ENCODE assay signal across 18 cellular contexts in genomic region chr1:60983701-60984065, GRCh38.
DNase-seq lines count a peak whose midpoint lies in the region; ATAC-seq and TF ChIP-seq lines count a peak whose summit lies in the region.
"Had no signal": no experiment of that assay in that cellular context is flagged by ENCODE, and none has a peak within 500 bp of the region (broad histone marks: within the 10 kb centered on the region; RNA-seq: fewer than 3 reads in every experiment).

No MANE protein-coding gene starts in this region.

- no peak overlapping the region for H4K91ac ChIP-seq in mesenchymal stem cell (ENCODE audit: low read length)

- intact Hi-C loops in Right ventricle myocardium superior (cut with DNase I), result no loop called here
- intact Hi-C loops in uterus (cut with DNase I; ENCODE audit: low total_unique reads), result no loop called here

- peaks cover 15% of the 10 kb centered on the region for H3K4me1 Mint-ChIP-seq in stimulated activated effector memory CD8-positive, alpha-beta T cell treated with anti-CD3 and anti-CD28 coated beads, Interleukin-12 subunit alpha, Interleukin-12 subunit beta, amount 100 ng/mL, for 72 hours
- H3K4me1 Mint-ChIP-seq in T-helper 2 cell treated with Interferon-gamma antibody and Interleukin-4, amounts not matched to agents 5 μg/mL and 100 μg/mL, for 36 hours (ENCODE audit: low read depth), result no peaks in the 10 kb centered on the region

- no peak overlapping the region for H2AK5ac ChIP-seq in mesenchymal stem cell (ENCODE audit: low read length, severe bottlenecking)

- peak overlapping the region; percentile 10 for H3K9ac ChIP-seq in mesenchymal stem cell (ENCODE audit: low read length)
- H3K9ac ChIP-seq: SK-N-SH had no signal

- no peak overlapping the region for H3K4ac ChIP-seq in mesenchymal stem cell (ENCODE audit: low read depth in 1 of 2, low read length in 2 of 2)

- no peaks in the 10 kb centered on the region for H3K36me3 Mint-ChIP-seq in stimulated activated effector memory CD8-positive, alpha-beta T cell treated with anti-CD3 and anti-CD28 coated beads, Interleukin-12 subunit alpha, Interleukin-12 subunit beta, amount 100 ng/mL, for 72 hours
- H3K36me3 Mint-ChIP-seq in T-helper 2 cell treated with Interferon-gamma antibody and Interleukin-4, amounts not matched to agents 5 μg/mL and 100 μg/mL, for 36 hours (ENCODE audit: low read depth), result no peaks in the 10 kb centered on the region

- no peak overlapping the region for H2BK15ac ChIP-seq in mesenchymal stem cell (ENCODE audit: low read depth, poor library complexity, severe bottlenecking)

- H3K27me3 ChIP-seq in right atrium auricular region (no peaks in the 10 kb centered on the region), mesenchymal stem cell (ENCODE audit: control insufficient read depth in 1 of 2, insufficient read depth in 1 of 2, low read length in 2 of 2) (no peaks in the 10 kb centered on the region), uterus (no peaks in the 10 kb centered on the region), brain microvascular endothelial cell (replicated peaks) (no peaks in the 10 kb centered on the region)

- no peak overlapping the region for H2BK12ac ChIP-seq in mesenchymal stem cell (ENCODE audit: low read length in 2 of 2)

- no peak for TF ChIP-seq CTCF in right atrium auricular region (IDR thresholded peaks at IDR 0.05)
- no peak for TF ChIP-seq CTCF in uterus (IDR thresholded peaks at IDR 0.05)
- no peak for TF ChIP-seq CTCF in brain microvascular endothelial cell (IDR thresholded peaks at IDR 0.05; ENCODE audit: low read depth, low read length, missing control alignments)

- ATAC-seq in Right ventricle myocardium superior (ENCODE audit: poor library complexity), result no peak
- ATAC-seq in stimulated activated effector memory CD8-positive, alpha-beta T cell treated with anti-CD3 and anti-CD28 coated beads, Interleukin-12 subunit alpha, Interleukin-12 subunit beta, amount 100 ng/mL, for 72 hours, result no peak
- no peak for ATAC-seq in GM18511 (IDR thresholded peaks at IDR 0.05; ENCODE audit: unreplicated experiment)
- ATAC-seq: activated CD4-positive, CD25-positive, alpha-beta regulatory T cell treated with anti-CD3 and anti-CD28 coated beads, Interleukin-2, amount 50 U/mL, for 24 hours; activated T-cell treated with anti-CD3 and anti-CD28 coated beads, Interleukin-2, amount 50 U/mL, for 4 hours had no signal

- H3K9me3 Mint-ChIP-seq in stimulated activated effector memory CD8-positive, alpha-beta T cell treated with anti-CD3 and anti-CD28 coated beads, Interleukin-12 subunit alpha, Interleukin-12 subunit beta, amount 100 ng/mL, for 72 hours, result no peaks in the 10 kb centered on the region
- no peaks in the 10 kb centered on the region for H3K9me3 Mint-ChIP-seq in T-helper 2 cell treated with Interferon-gamma antibody and Interleukin-4, amounts not matched to agents 5 μg/mL and 100 μg/mL, for 36 hours
- H3K9me3 Mint-ChIP-seq: activated naive CD4-positive, alpha-beta T cell treated with anti-CD3 and anti-CD28 coated beads for 36 hours; activated T-cell treated with anti-CD3 and anti-CD28 coated beads, Interleukin-2, amount 50 U/mL, for 4 hours had no signal

- H4K8ac ChIP-seq in mesenchymal stem cell (ENCODE audit: low read length), result no peak overlapping the region

- in situ Hi-C loops in brain microvascular endothelial cell (cut with HindIII; ENCODE audit: low pct_ligation_motif_present, low sequenced_read_pairs), result no loop called here

- no peaks in the 10 kb centered on the region for H3K9me3 ChIP-seq in right atrium auricular region
- H3K9me3 ChIP-seq in mesenchymal stem cell (ENCODE audit: control insufficient read depth, low read length), result no peaks in the 10 kb centered on the region
- no peaks in the 10 kb centered on the region for H3K9me3 ChIP-seq in uterus
- H3K9me3 ChIP-seq: SK-N-SH had no signal

- no peak overlapping the region for H2BK5ac ChIP-seq in mesenchymal stem cell (ENCODE audit: low read depth, low read length, poor library complexity, severe bottlenecking)

- no peak overlapping the region for H3K4me2 ChIP-seq in mesenchymal stem cell (ENCODE audit: low read length, poor library complexity, severe bottlenecking)
- H3K4me2 ChIP-seq: SK-N-SH had no signal

- WGBS in mesenchymal stem cell, result 74% methylated on average over 8 of the region's 8 CpGs

- peak overlapping the region; percentile 21 for H3K27ac Mint-ChIP-seq in stimulated activated effector memory CD8-positive, alpha-beta T cell treated with anti-CD3 and anti-CD28 coated beads, Interleukin-12 subunit alpha, Interleukin-12 subunit beta, amount 100 ng/mL, for 72 hours
- H3K27ac Mint-ChIP-seq in T-helper 2 cell treated with Interferon-gamma antibody and Interleukin-4, amounts not matched to agents 5 μg/mL and 100 μg/mL, for 36 hours, result no peak overlapping the region
- H3K27ac Mint-ChIP-seq: activated naive CD4-positive, alpha-beta T cell treated with anti-CD3 and anti-CD28 coated beads for 36 hours had no signal

- H2AFZ ChIP-seq in mesenchymal stem cell (ENCODE audit: low read depth, low read length), result no peak overlapping the region

- no peaks in the 10 kb centered on the region for H3K79me1 ChIP-seq in mesenchymal stem cell (replicated peaks; ENCODE audit: low read length, poor library complexity, severe bottlenecking)

- no peak overlapping the region for H2BK120ac ChIP-seq in mesenchymal stem cell (ENCODE audit: low read depth, low read length)

- no peak overlapping the region for H3K18ac ChIP-seq in mesenchymal stem cell (ENCODE audit: low read depth in 1 of 2, low read length in 2 of 2)

- H3K4me3 ChIP-seq in right atrium auricular region, result no peak overlapping the region
- no peak overlapping the region for H3K4me3 ChIP-seq in mesenchymal stem cell (ENCODE audit: insufficient read depth in 1 of 2, low read depth in 1 of 2, low read length in 2 of 2)
- no peak overlapping the region for H3K4me3 ChIP-seq in uterus
- no peak overlapping the region for H3K4me3 ChIP-seq in brain microvascular endothelial cell (ENCODE audit: low read depth, low read length)
- H3K4me3 ChIP-seq: skin epidermis had no signal

- DNase-seq in right atrium auricular region (ENCODE audit: low spot score) (no peak), Right ventricle myocardium superior (no peak), mesenchymal stem cell (no peak), uterus (no peak), brain microvascular endothelial cell (no peak)
- no peak for DNase-seq in stimulated activated effector memory CD8-positive, alpha-beta T cell treated with anti-CD3 and anti-CD28 coated beads, Interleukin-12 subunit alpha, Interleukin-12 subunit beta, amount 100 ng/mL, for 72 hours (ENCODE audit: low spot score in 2 of 2)
- DNase-seq in T-helper 2 cell treated with Interferon-gamma antibody and Interleukin-4, amounts not matched to agents 5 μg/mL and 100 μg/mL, for 36 hours (ENCODE audit: low spot score), result no peak
- DNase-seq: activated naive CD4-positive, alpha-beta T cell treated with anti-CD3 and anti-CD28 coated beads for 36 hours; activated T-cell treated with anti-CD3 and anti-CD28 coated beads, Interleukin-2, amount 50 U/mL, for 4 hours; COR-L47; NCI-H1105; NCI-H2081; SK-N-SH; stimulated activated naive CD8-positive, alpha-beta T cell treated with anti-CD3 and anti-CD28 coated beads, Interleukin-15, Interleukin-2, amounts not matched to agents 100 U/mL and 50 U/mL, for 24 hours; T1000 had no signal

- no peak overlapping the region for H3K4me3 Mint-ChIP-seq in stimulated activated effector memory CD8-positive, alpha-beta T cell treated with anti-CD3 and anti-CD28 coated beads, Interleukin-12 subunit alpha, Interleukin-12 subunit beta, amount 100 ng/mL, for 72 hours
- H3K4me3 Mint-ChIP-seq in T-helper 2 cell treated with Interferon-gamma antibody and Interleukin-4, amounts not matched to agents 5 μg/mL and 100 μg/mL, for 36 hours, result no peak overlapping the region
- H3K4me3 Mint-ChIP-seq: activated naive CD4-positive, alpha-beta T cell treated with anti-CD3 and anti-CD28 coated beads for 36 hours; activated T-cell treated with anti-CD3 and anti-CD28 coated beads, Interleukin-2, amount 50 U/mL, for 4 hours had no signal

- H3K4me1 ChIP-seq in right atrium auricular region (peaks cover 0 to 19% of the 10 kb centered on the region in 2 donors), mesenchymal stem cell (ENCODE audit: control insufficient read depth, insufficient read depth, low read depth, low read length) (no peaks in the 10 kb centered on the region), uterus (peaks cover 0 to 27% of the 10 kb centered on the region in 2 donors)

- H3K14ac ChIP-seq in mesenchymal stem cell (ENCODE audit: low read length in 2 of 2), result no peak overlapping the region

- no peak for TF ChIP-seq POLR2A in uterus (IDR thresholded peaks at IDR 0.05)

- no peaks in the 10 kb centered on the region for H3K27me3 Mint-ChIP-seq in T-helper 2 cell treated with Interferon-gamma antibody and Interleukin-4, amounts not matched to agents 5 μg/mL and 100 μg/mL, for 36 hours (ENCODE audit: low read depth)

- H3K36me3 ChIP-seq in right atrium auricular region (no peaks in the 10 kb centered on the region), mesenchymal stem cell (ENCODE audit: control insufficient read depth in 1 of 2, insufficient read depth in 2 of 2, low read depth in 1 of 2, low read length in 2 of 2) (no peaks in the 10 kb centered on the region), uterus (no peaks in the 10 kb centered on the region), brain microvascular endothelial cell (replicated peaks) (no peaks in the 10 kb centered on the region)

- no peak overlapping the region for H3K23ac ChIP-seq in mesenchymal stem cell (ENCODE audit: low read length in 2 of 2)

- H3K27ac ChIP-seq in right atrium auricular region (peak overlapping the region; percentile 68 to 72), mesenchymal stem cell (ENCODE audit: low read length, poor library complexity, severe bottlenecking) (no peak overlapping the region), uterus (peak overlapping the region; percentile 75 to 87), brain microvascular endothelial cell (no peak overlapping the region)

Comparison
In these comparisons a context has a peak if more than half of its experiments do, and no peak if none do; other contexts are left out.
1. H3K27ac ChIP-seq: peak in right atrium auricular region (2 of 2) and uterus (2 of 2); none in mesenchymal stem cell (single experiment) and brain microvascular endothelial cell (single experiment).